Comparison of ENCODE assay signal across 14 cellular contexts in the genomic region with DNA sequence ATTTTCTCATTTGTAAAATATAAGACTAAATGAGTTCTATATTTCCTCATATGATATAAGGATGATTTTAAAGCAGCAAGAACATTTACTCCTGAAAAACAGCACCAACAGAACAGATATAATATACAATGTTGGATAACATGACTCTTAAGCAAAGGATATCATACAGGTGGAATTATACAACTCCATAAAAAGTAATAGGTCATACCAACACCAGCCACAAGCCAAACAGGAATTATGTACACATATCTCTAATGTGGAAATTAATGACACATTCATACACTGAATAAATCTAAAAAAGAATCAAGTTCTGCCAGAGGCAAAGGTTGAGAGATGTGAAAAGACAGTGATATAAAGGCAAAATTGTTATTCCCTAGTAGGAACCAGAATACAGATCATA.
"Had no signal": no experiment of that assay in that cellular context is flagged by ENCODE, and none has a peak within 500 bp of the region (broad histone marks: within the 10 kb centered on the region; RNA-seq: fewer than 3 reads in every experiment).

No MANE protein-coding gene starts in this region.

- H3K9me3 ChIP-seq: thyroid gland had no signal

- DNase-seq: activated CD4-positive, alpha-beta T cell treated with anti-CD3 and anti-CD28 coated beads, Interleukin-2, amount 50 U/mL, for 4 hours; activated CD4-positive, CD25-positive, alpha-beta regulatory T cell treated with anti-CD3 and anti-CD28 coated beads, Interleukin-2, amount 50 U/mL, for 72 hours; activated naive CD4-positive, alpha-beta T cell treated with anti-CD3 and anti-CD28 coated beads, Interleukin-2, amount 10 ng/mL, durations not matched to agents 7 days and 5 days; activated T-cell treated with anti-CD3 and anti-CD28 coated beads for 4 hours; cortex of kidney; effector CD4-positive, alpha-beta T cell; foreskin fibroblast; glutamatergic neuron; hypothalamus; stimulated activated CD4-positive, alpha-beta T cell treated with anti-CD3 and anti-CD28 coated beads, Interleukin-4, amount 100 ng/mL, for 1 hour; stimulated activated naive B cell treated with anti-CD40 and anti-IgM and Interleukin-4, amounts not matched to agents 10 μg/mL and 1 μg/mL and 100 μg/mL, for 72 hours; SW 1271; thyroid gland had no signal

- ATAC-seq: stimulated activated naive B cell treated with anti-CD40 and anti-IgM and Interleukin-4, amounts not matched to agents 10 μg/mL and 1 μg/mL and 100 μg/mL, for 72 hours had no signal

- H3K4me3 ChIP-seq: thyroid gland had no signal

- H3K4me3 Mint-ChIP-seq: activated naive CD4-positive, alpha-beta T cell treated with anti-CD3 and anti-CD28 coated beads, Interleukin-2, amount 10 ng/mL, durations not matched to agents 7 days and 5 days; brain; stimulated activated naive B cell treated with anti-CD40 and anti-IgM and Interleukin-4, amounts not matched to agents 10 μg/mL and 1 μg/mL and 100 μg/mL, for 72 hours had no signal

- H3K27ac ChIP-seq: thyroid gland had no signal

- H3K27me3 Mint-ChIP-seq: activated naive CD4-positive, alpha-beta T cell treated with anti-CD3 and anti-CD28 coated beads, Interleukin-2, amount 10 ng/mL, durations not matched to agents 7 days and 5 days; brain; stimulated activated naive B cell treated with anti-CD40 and anti-IgM and Interleukin-4, amounts not matched to agents 10 μg/mL and 1 μg/mL and 100 μg/mL, for 72 hours had no signal

- H3K9me3 Mint-ChIP-seq: activated naive CD4-positive, alpha-beta T cell treated with anti-CD3 and anti-CD28 coated beads, Interleukin-2, amount 10 ng/mL, durations not matched to agents 7 days and 5 days; brain; stimulated activated naive B cell treated with anti-CD40 and anti-IgM and Interleukin-4, amounts not matched to agents 10 μg/mL and 1 μg/mL and 100 μg/mL, for 72 hours had no signal

- H3K27me3 ChIP-seq: thyroid gland had no signal

- H3K27ac Mint-ChIP-seq: activated naive CD4-positive, alpha-beta T cell treated with anti-CD3 and anti-CD28 coated beads, Interleukin-2, amount 10 ng/mL, durations not matched to agents 7 days and 5 days; brain; stimulated activated naive B cell treated with anti-CD40 and anti-IgM and Interleukin-4, amounts not matched to agents 10 μg/mL and 1 μg/mL and 100 μg/mL, for 72 hours had no signal
